In the genomic region with DNA sequence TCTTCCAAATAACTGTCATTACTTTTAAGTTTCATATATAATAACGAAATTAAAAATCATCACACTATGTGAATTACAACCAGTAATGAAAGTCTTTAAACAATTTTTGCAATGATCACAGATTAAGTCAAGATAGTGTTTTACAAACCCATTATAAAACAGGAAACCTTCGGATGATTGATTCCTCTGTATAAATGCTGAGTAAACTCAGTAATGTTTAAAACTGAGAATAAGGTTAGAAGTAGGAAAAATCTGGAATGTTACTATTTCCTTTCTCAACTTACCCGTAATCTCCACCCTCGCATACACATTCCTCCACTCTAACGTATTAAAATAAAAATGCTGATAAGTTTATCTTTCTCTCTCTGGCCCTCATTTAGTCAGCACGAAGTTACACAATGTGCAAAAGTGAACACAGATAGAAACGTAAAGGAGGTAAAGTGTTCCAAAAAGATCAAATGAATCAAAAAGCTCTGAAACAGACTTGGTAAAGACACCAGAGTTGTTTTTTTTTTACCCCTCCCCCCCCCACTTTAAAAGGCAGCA, we compare ENCODE assay signal across 8 cellular contexts. TPM values are rescaled to one million over a fixed set of nuclear protein-coding genes. Genes with fewer than 3 reads are reported as not detected.
A peak's percentile ranks its signal among the peaks of the same experiment; 100 is the strongest.
DNase-seq lines count a peak whose midpoint lies in the region; ATAC-seq and TF ChIP-seq lines count a peak whose summit lies in the region.

No MANE protein-coding gene starts in this region.

- H3K27ac Mint-ChIP-seq in activated naive CD4-positive, alpha-beta T cell treated with anti-CD3 and anti-CD28 coated beads, Interleukin-2, amount 50 U/mL, for 72 hours = peak overlapping the region; percentile 99 to 100

- peaks cover 30% of the 10 kb centered on the region for H4K20me1 ChIP-seq in SK-N-SH (ENCODE audit: insufficient read depth)

- CTCF ChIA-PET in SK-N-SH (lab: Yijun Ruan, JAX) = interaction anchor here (1.0 to 2.8 kb wide), 3 partner anchors 24 to 248 kb away, joined by 3 to 18 read pairs (median 9); partner anchors contain the start of gene TMEM19

- TF ChIP-seq POLR2A in stomach (IDR thresholded peaks at IDR 0.05) = no peak

- intact Hi-C loops in stomach (cut with DNase I; ENCODE audit: low total_unique reads) = no loop called here

- H3K27ac ChIP-seq in SK-N-SH (ENCODE audit: low read depth in 2 of 2, low read length in 1 of 2) = peak overlapping the region; percentile 36 to 88; a peak in 3 of 4 replicates
- peak overlapping the region in 4 of 5 donors; percentile 94 to 99 (median 98) for H3K27ac ChIP-seq in stomach

- H3K36me3 ChIP-seq in SK-N-SH (replicated peaks in 1 of 2; ENCODE audit: control insufficient read depth in 1 of 2, insufficient read depth in 2 of 2, low read length in 1 of 2) (peaks cover 22 to 42% of the 10 kb centered on the region in 2 experiments), stomach (peaks cover 16 to 35% (median 33%) of the 10 kb centered on the region in 4 donors)

- TF ChIP-seq EP300 in SK-N-SH (IDR thresholded peaks at IDR 0.05; ENCODE audit: borderline replicate concordance in 1 of 2, low read depth in 1 of 2, low read length in 1 of 2) = no peak
- no peak for TF ChIP-seq EP300 in stomach (IDR thresholded peaks at IDR 0.05)

- POLR2A ChIA-PET in SK-N-SH (lab: Yijun Ruan, JAX) = interaction anchor here (2.9 kb wide), 1 partner anchor 23 kb away, joined by 38 read pairs; the partner anchor contains the start of gene TMEM19

- TF ChIP-seq CTCF in SK-N-SH (IDR thresholded peaks at IDR 0.05) = no peak
- TF ChIP-seq CTCF in stomach (IDR thresholded peaks at IDR 0.05) = no peak

- no peak for ATAC-seq in SK-N-SH treated with all-trans-retinoic acid at 6 μM for 48 hours
- ATAC-seq in activated naive CD4-positive, alpha-beta T cell treated with anti-CD3 and anti-CD28 coated beads, Interleukin-2, amount 50 U/mL, for 72 hours = no peak

- no peak for TF ChIP-seq RAD21 in SK-N-SH (IDR thresholded peaks at IDR 0.05; ENCODE audit: low read length)

- H3K9ac ChIP-seq in SK-N-SH = peak overlapping the region; percentile 88

- peaks cover 85% of the 10 kb centered on the region for H3K79me2 ChIP-seq in SK-N-SH (ENCODE audit: insufficient read depth)

- peaks cover 10% of the 10 kb centered on the region for H3F3A ChIP-seq in SK-N-SH (replicated peaks; ENCODE audit: insufficient read depth)

- no peaks in the 10 kb centered on the region for H3K9me3 ChIP-seq in SK-N-SH
- H3K9me3 ChIP-seq in iPS-18c (ENCODE audit: control insufficient read depth, insufficient read depth, low read length) = no peaks in the 10 kb centered on the region
- no peaks in the 10 kb centered on the region for H3K9me3 ChIP-seq in stomach

- H3K4me1 ChIP-seq in SK-N-SH (ENCODE audit: control insufficient read depth in 1 of 2, insufficient read depth in 2 of 2, low read depth in 1 of 2, low read length in 1 of 2) = peaks cover 5 to 12% of the 10 kb centered on the region in 2 experiments; a peak in 3 of 4 replicates
- H3K4me1 ChIP-seq in stomach = peaks cover 18 to 60% (median 34%) of the 10 kb centered on the region in 4 donors

- H3K4me3 ChIP-seq in SK-N-SH (ENCODE audit: low read depth in 2 of 2, low read length in 1 of 2) (peak overlapping the region; percentile 85 to 98), iPS-18c (ENCODE audit: insufficient read depth, low read depth, low read length) (peak overlapping the region; percentile 25; the same call in 1 of the 2 replicates), stomach (peak overlapping the region; percentile 78 to 94 (median 86))

- H3K36me3 Mint-ChIP-seq in activated naive CD4-positive, alpha-beta T cell treated with anti-CD3 and anti-CD28 coated beads, Interleukin-2, amount 50 U/mL, for 72 hours = peaks cover 52 to 66% of the 10 kb centered on the region in 2 donors

- H3K4me2 ChIP-seq in SK-N-SH = peak overlapping the region; percentile 76

- no peaks in the 10 kb centered on the region for H3K9me2 ChIP-seq in SK-N-SH

- peaks cover 2% of the 10 kb centered on the region in 2 donors for H3K9me3 Mint-ChIP-seq in activated naive CD4-positive, alpha-beta T cell treated with anti-CD3 and anti-CD28 coated beads, Interleukin-2, amount 50 U/mL, for 72 hours

- DNase-seq in SK-N-SH (no peak), stomach (no peak), SKM-1 treated with dmso at 0.1 percent for 144 hours (lab: John Stamatoyannopoulos, UW; ENCODE audit: unreplicated experiment) (no peak), DMS79 treated with DMSO at 0.1 percent for 48 hours (lab: John Stamatoyannopoulos, UW) (no peak), pons (ENCODE audit: low spot score) (no peak)
- DNase-seq in activated naive CD4-positive, alpha-beta T cell treated with anti-CD3 and anti-CD28 coated beads, Interleukin-2, amount 50 U/mL, for 72 hours (ENCODE audit: low spot score in 2 of 2) = no peak

- H2AFZ ChIP-seq in SK-N-SH (ENCODE audit: low read depth) = no peak overlapping the region; the same call in 1 of the 2 replicates

- no peaks in the 10 kb centered on the region for H3K27me3 ChIP-seq in SK-N-SH (ENCODE audit: insufficient read depth)
- H3K27me3 ChIP-seq in stomach = no peaks in the 10 kb centered on the region

- 4% methylated on average over 7 of the region's 7 CpGs for WGBS in SK-N-SH (ENCODE audit: low lambda C conversion rate)
- 2 to 6% (median 4%) methylated on average over 7 of the region's 7 CpGs for WGBS in stomach, 5 donors

TF ChIP-seq in SK-N-SH, 30 proteins besides CTCF, POLR2A, EP300 and RAD21 (continues in another document):
- TF ChIP-seq, protein P1, sequence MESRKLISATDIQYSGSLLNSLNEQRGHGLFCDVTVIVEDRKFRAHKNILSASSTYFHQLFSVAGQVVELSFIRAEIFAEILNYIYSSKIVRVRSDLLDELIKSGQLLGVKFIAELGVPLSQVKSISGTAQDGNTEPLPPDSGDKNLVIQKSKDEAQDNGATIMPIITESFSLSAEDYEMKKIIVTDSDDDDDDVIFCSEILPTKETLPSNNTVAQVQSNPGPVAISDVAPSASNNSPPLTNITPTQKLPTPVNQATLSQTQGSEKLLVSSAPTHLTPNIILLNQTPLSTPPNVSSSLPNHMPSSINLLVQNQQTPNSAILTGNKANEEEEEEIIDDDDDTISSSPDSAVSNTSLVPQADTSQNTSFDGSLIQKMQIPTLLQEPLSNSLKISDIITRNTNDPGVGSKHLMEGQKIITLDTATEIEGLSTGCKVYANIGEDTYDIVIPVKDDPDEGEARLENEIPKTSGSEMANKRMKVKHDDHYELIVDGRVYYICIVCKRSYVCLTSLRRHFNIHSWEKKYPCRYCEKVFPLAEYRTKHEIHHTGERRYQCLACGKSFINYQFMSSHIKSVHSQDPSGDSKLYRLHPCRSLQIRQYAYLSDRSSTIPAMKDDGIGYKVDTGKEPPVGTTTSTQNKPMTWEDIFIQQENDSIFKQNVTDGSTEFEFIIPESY (IDR thresholded peaks at IDR 0.05; ENCODE audit: borderline replicate concordance, low read depth) = no peak
- TF ChIP-seq GABPA (IDR thresholded peaks at IDR 0.05; ENCODE audit: low read depth) (no peak), MXI1 (IDR thresholded peaks at IDR 0.05; ENCODE audit: low read depth, low read length) (no peak), MEF2A (IDR thresholded peaks at IDR 0.05; ENCODE audit: borderline replicate concordance, low read depth) (no peak), TCF12 (IDR thresholded peaks at IDR 0.05) (no peak), POLR2AphosphoS5 (IDR thresholded peaks at IDR 0.05; ENCODE audit: low read depth, low read length) (no peak)

TF ChIP-seq in SK-N-SH treated with all-trans-retinoic acid at 6 μM for 48 hours, 23 proteins besides CTCF, POLR2A, EP300 and RAD21:
- TF ChIP-seq BACH2 (CRISPR knock-in tag; IDR thresholded peaks at IDR 0.05; ENCODE audit: borderline replicate concordance) (no peak), CREB5 (CRISPR knock-in tag; IDR thresholded peaks at IDR 0.05; ENCODE audit: low read depth) (no peak), GLIS3 (CRISPR knock-in tag; IDR thresholded peaks at IDR 0.05) (no peak)
TF ChIP-seq in SK-N-SH treated with all-trans-retinoic acid at 6 μM for 48 hours: peak in this region for 0.

RNA-seq across cellular contexts. Expression of gene ZFC3H1, which starts 1.6 kb away (rescaled TPM):
- 19.1 and 32.0 TPM in 2 replicates for polyA plus RNA-seq in SK-N-SH (2012; rRNA removed)
- polyA plus RNA-seq in SK-N-SH (2012; cell fraction: cytosol; rRNA removed) = 9.5 and 10.9 TPM in 2 replicates
- polyA plus RNA-seq in SK-N-SH (2012; cell fraction: nucleus; rRNA removed) = 76.5 and 180 TPM in 2 replicates
- total RNA-seq in activated naive CD4-positive, alpha-beta T cell treated with anti-CD3 and anti-CD28 coated beads, Interleukin-2, amount 50 U/mL, for 72 hours = 10 to 100 TPM; 71.3 to 88.8 TPM
- 100 to 1,000 TPM; 110 to 574 (median 155) TPM for total RNA-seq in stomach
- 10 to 100 TPM in 1 of 3 donors, 1 to 10 TPM in 2; 4.9 to 24.3 (median 6.2) TPM for polyA plus RNA-seq in stomach

RNA-seq across cellular contexts. Expression of gene THAP2, which starts 2.1 kb away (rescaled TPM):
- polyA plus RNA-seq in SK-N-SH (2012; rRNA removed) = 2.9 and 4.6 TPM in 2 replicates
- polyA plus RNA-seq in SK-N-SH (2012; cell fraction: cytosol; rRNA removed) = 4.1 and 5.7 TPM in 2 replicates
- 4.3 and 6.0 TPM in 2 replicates for polyA plus RNA-seq in SK-N-SH (2012; cell fraction: nucleus; rRNA removed)
- 1 to 10 TPM; 7.2 to 7.8 TPM for total RNA-seq in activated naive CD4-positive, alpha-beta T cell treated with anti-CD3 and anti-CD28 coated beads, Interleukin-2, amount 50 U/mL, for 72 hours
- 1 to 10 TPM in 3 of 5 donors, under 1 TPM in 1, not detected in 1; 0.87 to 4.3 (median 3.0) TPM for total RNA-seq in stomach
- polyA plus RNA-seq in stomach = 1 to 10 TPM in 2 of 3 donors, under 1 TPM in 1; 0.87 to 3.8 (median 1.8) TPM

RNA-seq across cellular contexts. Expression of gene TMEM19, which starts 23.8 kb away (rescaled TPM):
- polyA plus RNA-seq in SK-N-SH (2012; rRNA removed) (12.6 and 17.4 TPM in 2 replicates), stomach (10 to 100 TPM in 2 of 3 donors, 1 to 10 TPM in 1; 8.5 to 11.8 (median 10.7) TPM)
- polyA plus RNA-seq in SK-N-SH (2012; cell fraction: cytosol; rRNA removed) = 19.3 and 20.4 TPM in 2 replicates
- 1.6 and 8.1 TPM in 2 replicates for polyA plus RNA-seq in SK-N-SH (2012; cell fraction: nucleus; rRNA removed)
- total RNA-seq in activated naive CD4-positive, alpha-beta T cell treated with anti-CD3 and anti-CD28 coated beads, Interleukin-2, amount 50 U/mL, for 72 hours = 10 to 100 TPM; 13.7 to 15.1 TPM
- total RNA-seq in stomach = 10 to 100 TPM in 3 of 5 donors, 1 to 10 TPM in 2; 7.6 to 80.5 (median 11.6) TPM

Comparison
In these comparisons a context has a peak if more than half of its experiments do, and no peak if none do; other contexts are left out.
1. H3K4me3 ChIP-seq: peak in every context shown above with its lines; median percentile 92 in SK-N-SH; 86 in stomach; 25 in iPS-18c.